Comparison of ENCODE assay signal across 15 cellular contexts in genomic region chr14:104499784-104500496, GRCh38.
DNase-seq lines count a peak whose midpoint lies in the region; ATAC-seq and TF ChIP-seq lines count a peak whose summit lies in the region.
"Had no signal": no experiment of that assay in that cellular context is flagged by ENCODE, and none has a peak within 500 bp of the region (broad histone marks: within the 10 kb centered on the region; RNA-seq: fewer than 3 reads in every experiment).

No MANE protein-coding gene starts in this region.

- no peak for TF ChIP-seq CTCF in activated CD8-positive, alpha-beta T cell treated with anti-CD3 and anti-CD28 coated beads for 36 hours (IDR thresholded peaks at IDR 0.05)
- TF ChIP-seq CTCF in endodermal cell (conservative IDR thresholded peaks at IDR 0.05) (no peak), upper lobe of left lung (IDR thresholded peaks at IDR 0.05) (no peak), HFFc6 (IDR thresholded peaks at IDR 0.05) (no peak)

- no peaks in the 10 kb centered on the region for H3K4me1 Mint-ChIP-seq in activated CD8-positive, alpha-beta T cell treated with anti-CD3 and anti-CD28 coated beads, Interleukin-2, amount 10 ng/mL, durations not matched to agents 7 days and 5 days (ENCODE audit: low read depth)
- H3K4me1 Mint-ChIP-seq in activated CD8-positive, alpha-beta T cell treated with anti-CD3 and anti-CD28 coated beads for 36 hours (ENCODE audit: low read depth): no peaks in the 10 kb centered on the region
- no peaks in the 10 kb centered on the region for H3K4me1 Mint-ChIP-seq in endodermal cell
- H3K4me1 Mint-ChIP-seq in HFFc6 (ENCODE audit: low read depth): no peaks in the 10 kb centered on the region

- H3K36me3 Mint-ChIP-seq in activated CD8-positive, alpha-beta T cell treated with anti-CD3 and anti-CD28 coated beads, Interleukin-2, amount 10 ng/mL, durations not matched to agents 7 days and 5 days (ENCODE audit: low read depth): no peaks in the 10 kb centered on the region
- H3K36me3 Mint-ChIP-seq in activated CD8-positive, alpha-beta T cell treated with anti-CD3 and anti-CD28 coated beads for 36 hours (ENCODE audit: low read depth): no peaks in the 10 kb centered on the region
- H3K36me3 Mint-ChIP-seq in endodermal cell (ENCODE audit: low read depth) (no peaks in the 10 kb centered on the region), HFFc6 (ENCODE audit: low read depth) (no peaks in the 10 kb centered on the region)

- intact Hi-C loops in activated CD8-positive, alpha-beta T cell treated with anti-CD3 and anti-CD28 coated beads for 36 hours (cut with micrococcal nuclease): no loop called here

- H2BK15ac ChIP-seq in neuronal stem cell (ENCODE audit: low read length): no peak overlapping the region

- H2BK12ac ChIP-seq in neuronal stem cell (ENCODE audit: low read length): no peak overlapping the region

- H3K18ac ChIP-seq in neuronal stem cell (ENCODE audit: low read length): peak overlapping the region; percentile 86

- H3K4me3 Mint-ChIP-seq in activated CD8-positive, alpha-beta T cell treated with anti-CD3 and anti-CD28 coated beads, Interleukin-2, amount 10 ng/mL, durations not matched to agents 7 days and 5 days: no peak overlapping the region
- H3K4me3 Mint-ChIP-seq in activated CD8-positive, alpha-beta T cell treated with anti-CD3 and anti-CD28 coated beads for 36 hours: no peak overlapping the region
- H3K4me3 Mint-ChIP-seq in endodermal cell (no peak overlapping the region), HFFc6 (no peak overlapping the region)

- no peak overlapping the region for H3K23ac ChIP-seq in neuronal stem cell (ENCODE audit: low read depth, low read length, poor library complexity)

- H3K27me3 Mint-ChIP-seq in activated CD8-positive, alpha-beta T cell treated with anti-CD3 and anti-CD28 coated beads, Interleukin-2, amount 10 ng/mL, durations not matched to agents 7 days and 5 days (ENCODE audit: low read depth): peaks cover 13% of the 10 kb centered on the region
- H3K27me3 Mint-ChIP-seq in activated CD8-positive, alpha-beta T cell treated with anti-CD3 and anti-CD28 coated beads for 36 hours: peaks cover 2% of the 10 kb centered on the region
- peaks cover 9% of the 10 kb centered on the region for H3K27me3 Mint-ChIP-seq in endodermal cell (ENCODE audit: insufficient read depth)
- H3K27me3 Mint-ChIP-seq in HFFc6 (ENCODE audit: insufficient read depth): peaks cover 3% of the 10 kb centered on the region; the same call in 1 of the 2 replicates

- TF ChIP-seq EP300 in upper lobe of left lung (IDR thresholded peaks at IDR 0.05): no peak

- H3K27ac ChIP-seq in endodermal cell (ENCODE audit: low read depth, low read length) (no peak overlapping the region), neuronal stem cell (replicated peaks; ENCODE audit: low read length) (no peak overlapping the region), upper lobe of left lung (no peak overlapping the region)
- H3K27ac ChIP-seq: C4-2B, HL-60 had no signal

- no peak overlapping the region for H2BK120ac ChIP-seq in neuronal stem cell (ENCODE audit: low read depth, low read length)

- H3K4me1 ChIP-seq in endodermal cell (ENCODE audit: control insufficient read depth, insufficient read depth, low read length) (no peaks in the 10 kb centered on the region), neuronal stem cell (ENCODE audit: control insufficient read depth in 2 of 2, insufficient read depth in 1 of 2, low read depth in 1 of 2, low read length in 2 of 2) (no peaks in the 10 kb centered on the region), upper lobe of left lung (no peaks in the 10 kb centered on the region)

- no peak for TF ChIP-seq POLR2A in upper lobe of left lung (IDR thresholded peaks at IDR 0.05)

- H3K4me3 ChIP-seq in endodermal cell (ENCODE audit: low read length) (no peak overlapping the region), neuronal stem cell (ENCODE audit: low read length in 2 of 2) (no peak overlapping the region), upper lobe of left lung (no peak overlapping the region)

- H3K4me2 ChIP-seq in neuronal stem cell (ENCODE audit: insufficient read depth, low read length, poor library complexity, severe bottlenecking): no peak overlapping the region

- no peak overlapping the region for H2BK5ac ChIP-seq in neuronal stem cell (ENCODE audit: low read length)

- peak; percentile 7 for DNase-seq in activated CD8-positive, alpha-beta T cell treated with anti-CD3 and anti-CD28 coated beads, Interleukin-2, amount 10 ng/mL, durations not matched to agents 7 days and 5 days
- no peak for DNase-seq in activated CD8-positive, alpha-beta T cell treated with anti-CD3 and anti-CD28 coated beads for 36 hours
- DNase-seq in endodermal cell: peak; percentile 26
- DNase-seq in neuronal stem cell (ENCODE audit: low spot score): no peak
- DNase-seq in upper lobe of left lung: peak; percentile 15 to 60
- no peak for DNase-seq in Kasumi-1 (lab: John Stamatoyannopoulos, UW)
- DNase-seq in HFFc6: no peak
- DNase-seq: 8988T, NCI-H1436, NCI-H2029 treated with DMSO at 0.1 percent for 48 hours, NCI-H510A had no signal

- H3K27ac Mint-ChIP-seq in activated CD8-positive, alpha-beta T cell treated with anti-CD3 and anti-CD28 coated beads, Interleukin-2, amount 10 ng/mL, durations not matched to agents 7 days and 5 days: no peak overlapping the region
- no peak overlapping the region for H3K27ac Mint-ChIP-seq in activated CD8-positive, alpha-beta T cell treated with anti-CD3 and anti-CD28 coated beads for 36 hours
- H3K27ac Mint-ChIP-seq in endodermal cell (no peak overlapping the region), HFFc6 (no peak overlapping the region)

- no peak overlapping the region for H4K91ac ChIP-seq in neuronal stem cell (ENCODE audit: low read depth, low read length, poor library complexity)

- POLR2A ChIA-PET in activated CD8-positive, alpha-beta T cell treated with anti-CD3 and anti-CD28 coated beads, Interleukin-2, amount 10 ng/mL, durations not matched to agents 7 days and 5 days (lab: Charles Lee): no interaction called here
- POLR2A ChIA-PET in activated CD8-positive, alpha-beta T cell treated with anti-CD3 and anti-CD28 coated beads for 36 hours (lab: Charles Lee): no interaction called here

- no peak overlapping the region for H3K14ac ChIP-seq in neuronal stem cell (ENCODE audit: low read length)

- peaks cover 20% of the 10 kb centered on the region for H3K9me3 ChIP-seq in endodermal cell (ENCODE audit: control insufficient read depth, low read length)
- H3K9me3 ChIP-seq in neuronal stem cell (replicated peaks in 1 of 2; ENCODE audit: control insufficient read depth in 2 of 2, insufficient read depth in 1 of 2, low read depth in 1 of 2, low read length in 2 of 2): peaks cover 3 to 4% of the 10 kb centered on the region in 2 donors
- peaks cover 9 to 18% (median 12%) of the 10 kb centered on the region in 4 donors for H3K9me3 ChIP-seq in upper lobe of left lung

- ATAC-seq in activated CD8-positive, alpha-beta T cell treated with anti-CD3 and anti-CD28 coated beads, Interleukin-2, amount 10 ng/mL, durations not matched to agents 7 days and 5 days: no peak
- no peak for ATAC-seq in activated CD8-positive, alpha-beta T cell treated with anti-CD3 and anti-CD28 coated beads for 36 hours
- ATAC-seq in upper lobe of left lung (ENCODE audit: low FRiP score in 2 of 2) (no peak), HG02623 (IDR thresholded peaks at IDR 0.05; ENCODE audit: unreplicated experiment) (no peak)
- ATAC-seq: Panc1 had no signal

- H3K9ac ChIP-seq in endodermal cell (ENCODE audit: extremely low read depth, low read length, poor library complexity, severe bottlenecking) (no peak overlapping the region), neuronal stem cell (ENCODE audit: low read depth, low read length, poor library complexity) (no peak overlapping the region)

- no peak overlapping the region for H4K8ac ChIP-seq in neuronal stem cell (ENCODE audit: low read depth, low read length)

- 88 to 91% methylated on average over 4 to 8 of the region's 8 CpGs for WGBS in endodermal cell (ENCODE audit: insufficient coverage in 1 of 2, insufficient read length in 1 of 2), 2 experiments
- WGBS in neuronal stem cell (ENCODE audit: extremely low coverage in 2 of 2, insufficient read length in 2 of 2, insufficient replicate concordance in 1 of 2), 2 donors: no CpG with 5 or more reads among the region's 8 CpGs
- 64 to 80% methylated on average over 3 to 7 of the region's 8 CpGs for WGBS in upper lobe of left lung, 2 donors

- no peak overlapping the region for H3K4ac ChIP-seq in neuronal stem cell (ENCODE audit: low read length)

- H2AFZ ChIP-seq in neuronal stem cell (ENCODE audit: low read length): no peak overlapping the region

- H3K9me3 Mint-ChIP-seq in activated CD8-positive, alpha-beta T cell treated with anti-CD3 and anti-CD28 coated beads, Interleukin-2, amount 10 ng/mL, durations not matched to agents 7 days and 5 days (ENCODE audit: insufficient read depth): peaks cover 11% of the 10 kb centered on the region
- peaks cover 22% of the 10 kb centered on the region for H3K9me3 Mint-ChIP-seq in activated CD8-positive, alpha-beta T cell treated with anti-CD3 and anti-CD28 coated beads for 36 hours
- H3K9me3 Mint-ChIP-seq in endodermal cell (peaks cover 26% of the 10 kb centered on the region), HFFc6 (peaks cover 41% of the 10 kb centered on the region; the same call in 1 of the 2 replicates)

- H3K27me3 ChIP-seq in endodermal cell (ENCODE audit: control insufficient read depth, insufficient read depth, low read length, poor library complexity, severe bottlenecking): no peaks in the 10 kb centered on the region
- H3K27me3 ChIP-seq in neuronal stem cell (ENCODE audit: control insufficient read depth in 3 of 3, insufficient read depth in 3 of 3, low read depth in 1 of 3, low read length in 3 of 3): peaks cover 0 to 11% (median 0%) of the 10 kb centered on the region in 3 experiments
- no peaks in the 10 kb centered on the region for H3K27me3 ChIP-seq in upper lobe of left lung

- H3K79me1 ChIP-seq in neuronal stem cell (ENCODE audit: low read depth, low read length): no peaks in the 10 kb centered on the region

- CTCF ChIA-PET in activated CD8-positive, alpha-beta T cell treated with anti-CD3 and anti-CD28 coated beads, Interleukin-2, amount 10 ng/mL, durations not matched to agents 7 days and 5 days (lab: Charles Lee): no interaction called here
- CTCF ChIA-PET in activated CD8-positive, alpha-beta T cell treated with anti-CD3 and anti-CD28 coated beads for 36 hours (lab: Charles Lee): no interaction called here

- H3K36me3 ChIP-seq in endodermal cell (ENCODE audit: control insufficient read depth, insufficient read depth, low read length) (no peaks in the 10 kb centered on the region), neuronal stem cell (replicated peaks in 1 of 2; ENCODE audit: control insufficient read depth in 2 of 2, insufficient read depth in 2 of 2, low read length in 2 of 2) (no peaks in the 10 kb centered on the region), upper lobe of left lung (no peaks in the 10 kb centered on the region)

- H2AK5ac ChIP-seq in neuronal stem cell (ENCODE audit: low read depth, low read length): no peak overlapping the region

Comparison
In these comparisons a context has a peak if more than half of its experiments do, and no peak if none do; other contexts are left out.
1. DNase-seq: peak in activated CD8-positive, alpha-beta T cell treated with anti-CD3 and anti-CD28 coated beads, Interleukin-2, amount 10 ng/mL, durations not matched to agents 7 days and 5 days (single experiment), endodermal cell (single experiment) and upper lobe of left lung (2 of 2); none in activated CD8-positive, alpha-beta T cell treated with anti-CD3 and anti-CD28 coated beads for 36 hours (single experiment), neuronal stem cell (single experiment), Kasumi-1 (0 of 2) and HFFc6 (single experiment).